ENCODE assay signal across 17 cellular contexts in the genomic region with DNA sequence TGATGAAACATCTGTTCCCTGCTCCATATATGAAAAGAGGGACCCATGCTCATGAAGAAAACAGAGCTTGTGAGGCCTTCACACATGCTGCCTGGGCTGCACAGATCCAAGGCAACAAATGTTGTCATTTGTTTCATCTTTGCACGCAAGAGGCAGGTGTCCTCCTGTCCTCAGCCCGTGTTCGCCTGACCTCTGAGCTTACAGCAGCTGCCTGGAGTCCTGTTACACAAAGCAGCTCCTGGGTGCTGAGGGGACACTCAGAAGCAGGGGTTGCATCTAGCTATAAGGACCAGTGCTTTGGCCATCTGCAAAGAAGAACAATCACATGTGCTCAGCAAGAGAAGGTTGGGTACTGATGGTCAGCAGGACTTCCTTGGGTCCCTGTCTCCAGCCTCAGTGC.
A peak's percentile ranks its signal among the peaks of the same experiment; 100 is the strongest.
DNase-seq lines count a peak whose midpoint lies in the region; ATAC-seq and TF ChIP-seq lines count a peak whose summit lies in the region.
"Had no signal": no experiment of that assay in that cellular context is flagged by ENCODE, and none has a peak within 500 bp of the region (broad histone marks: within the 10 kb centered on the region; RNA-seq: fewer than 3 reads in every experiment).

No MANE protein-coding gene starts in this region.

- DNase-seq in DMS53 (lab: John Stamatoyannopoulos, UW) (peak; percentile 99), NCI-H1417 treated with DMSO at 0.1 percent for 48 hours (lab: John Stamatoyannopoulos, UW) (peak; percentile 62), NCI-H524 treated with DMSO at 0.1 percent for 48 hours (lab: John Stamatoyannopoulos, UW) (peak; percentile 88), glutamatergic neuron (peak; percentile 26), omental fat pad (ENCODE audit: low spot score) (no peak), iPS-NIHi7 (ENCODE audit: extremely low spot score) (no peak)
- DNase-seq: activated CD4-positive, alpha-beta T cell treated with anti-CD3 and anti-CD28 coated beads for 4 hours; activated CD8-positive, alpha-beta memory T cell treated with anti-CD3 and anti-CD28 coated beads, Interleukin-2, amount 50 U/mL, for 4 hours; activated gamma-delta T cell treated with Interleukin-2 at 50 U/mL for 16 hours; aorta; colonic mucosa; foreskin melanocyte; left ventricle myocardium inferior; stimulated activated CD4-positive, alpha-beta T cell treated with anti-CD3 and anti-CD28 coated beads, Interleukin-4, amount 100 ng/mL, for 4 hours; T1000 had no signal

- peaks cover 2% of the 10 kb centered on the region for H3K9me3 Mint-ChIP-seq in glutamatergic neuron (ENCODE audit: unreplicated experiment)

- peaks cover 2% of the 10 kb centered on the region for H3K27me3 Mint-ChIP-seq in glutamatergic neuron (ENCODE audit: unreplicated experiment)

- TF ChIP-seq CTCF in glutamatergic neuron (IDR thresholded peaks at IDR 0.05; ENCODE audit: partially characterized antibody, unreplicated experiment), result no peak
- TF ChIP-seq CTCF in omental fat pad (IDR thresholded peaks at IDR 0.05), result no peak

- no peak for ATAC-seq in GM18498 (IDR thresholded peaks at IDR 0.05; ENCODE audit: unreplicated experiment)
- ATAC-seq in omental fat pad (ENCODE audit: low FRiP score), result no peak
- no peak for ATAC-seq in HG02571 (IDR thresholded peaks at IDR 0.05; ENCODE audit: unreplicated experiment)

- H3K4me1 Mint-ChIP-seq in glutamatergic neuron (ENCODE audit: low read depth, unreplicated experiment), result peaks cover 6% of the 10 kb centered on the region

- peak overlapping the region; percentile 75 for H3K27ac Mint-ChIP-seq in glutamatergic neuron (ENCODE audit: unreplicated experiment)

- H3K36me3 Mint-ChIP-seq in glutamatergic neuron (ENCODE audit: unreplicated experiment), result peaks cover 6% of the 10 kb centered on the region

- no peak overlapping the region for H3K4me3 Mint-ChIP-seq in glutamatergic neuron (ENCODE audit: unreplicated experiment)

Comparison
In these comparisons a context has a peak if more than half of its experiments do, and no peak if none do; other contexts are left out.
1. DNase-seq: peak in DMS53 (single experiment), NCI-H1417 treated with DMSO at 0.1 percent for 48 hours (single experiment), NCI-H524 treated with DMSO at 0.1 percent for 48 hours (single experiment) and glutamatergic neuron (single experiment); none in omental fat pad (single experiment) and iPS-NIHi7 (single experiment).